1 cellular context compared by ENCODE assay signal in the genomic region with DNA sequence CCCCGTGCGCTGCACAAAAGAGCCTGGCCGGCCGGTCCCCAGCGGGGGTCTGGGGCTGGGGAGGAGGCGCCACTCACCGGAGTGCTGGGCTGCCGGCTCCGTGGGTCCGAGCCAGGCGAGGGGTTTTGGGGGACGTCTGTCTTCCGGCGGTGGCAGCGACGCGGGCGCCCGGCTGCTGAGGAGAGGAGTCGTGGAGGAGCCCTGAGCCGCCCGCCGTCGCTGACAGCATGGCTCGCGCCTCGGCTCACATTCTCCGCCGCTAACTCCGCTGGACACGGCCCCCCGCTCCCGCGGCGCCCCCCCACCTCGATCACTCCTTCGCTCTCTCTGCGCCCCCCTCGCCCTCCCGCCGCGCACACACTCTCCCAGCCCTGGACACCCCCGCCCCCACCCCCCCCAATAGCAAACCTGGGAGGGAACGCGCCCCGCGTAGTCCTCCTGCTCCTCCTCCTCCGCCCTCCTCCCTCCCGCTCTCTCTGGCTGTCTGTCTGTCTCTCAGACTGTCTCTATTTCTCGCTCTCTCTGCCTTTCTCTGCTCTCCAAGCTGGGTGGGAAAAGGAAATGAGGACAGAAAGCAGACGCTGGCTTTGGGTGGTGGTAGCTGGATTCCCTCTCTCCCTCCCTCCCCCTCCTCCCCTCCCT.
TF ChIP-seq lines count a peak whose summit lies in the region.

No MANE protein-coding gene starts in this region.

TF ChIP-seq in HCT116, 20 proteins besides CTCF, POLR2A, EP300 and RAD21:
- TF ChIP-seq FOSL1 (IDR thresholded peaks at IDR 0.05; ENCODE audit: low read depth) (no peak), EGR1 (IDR thresholded peaks at IDR 0.05; ENCODE audit: low read depth) (no peak), YY1 (IDR thresholded peaks at IDR 0.05; ENCODE audit: extremely low read depth, insufficient replicate concordance, low read depth, low read length) (no peak), POLR2AphosphoS5 (IDR thresholded peaks at IDR 0.05; ENCODE audit: low read depth, low read length) (no peak), ZNF274 (IDR thresholded peaks at IDR 0.05; ENCODE audit: low read depth, low read length) (no peak), CBX3 (IDR thresholded peaks at IDR 0.05; ENCODE audit: low read depth) (no peak), SRF (IDR thresholded peaks at IDR 0.05; ENCODE audit: low read depth) (no peak)
- TF ChIP-seq, protein P1, sequence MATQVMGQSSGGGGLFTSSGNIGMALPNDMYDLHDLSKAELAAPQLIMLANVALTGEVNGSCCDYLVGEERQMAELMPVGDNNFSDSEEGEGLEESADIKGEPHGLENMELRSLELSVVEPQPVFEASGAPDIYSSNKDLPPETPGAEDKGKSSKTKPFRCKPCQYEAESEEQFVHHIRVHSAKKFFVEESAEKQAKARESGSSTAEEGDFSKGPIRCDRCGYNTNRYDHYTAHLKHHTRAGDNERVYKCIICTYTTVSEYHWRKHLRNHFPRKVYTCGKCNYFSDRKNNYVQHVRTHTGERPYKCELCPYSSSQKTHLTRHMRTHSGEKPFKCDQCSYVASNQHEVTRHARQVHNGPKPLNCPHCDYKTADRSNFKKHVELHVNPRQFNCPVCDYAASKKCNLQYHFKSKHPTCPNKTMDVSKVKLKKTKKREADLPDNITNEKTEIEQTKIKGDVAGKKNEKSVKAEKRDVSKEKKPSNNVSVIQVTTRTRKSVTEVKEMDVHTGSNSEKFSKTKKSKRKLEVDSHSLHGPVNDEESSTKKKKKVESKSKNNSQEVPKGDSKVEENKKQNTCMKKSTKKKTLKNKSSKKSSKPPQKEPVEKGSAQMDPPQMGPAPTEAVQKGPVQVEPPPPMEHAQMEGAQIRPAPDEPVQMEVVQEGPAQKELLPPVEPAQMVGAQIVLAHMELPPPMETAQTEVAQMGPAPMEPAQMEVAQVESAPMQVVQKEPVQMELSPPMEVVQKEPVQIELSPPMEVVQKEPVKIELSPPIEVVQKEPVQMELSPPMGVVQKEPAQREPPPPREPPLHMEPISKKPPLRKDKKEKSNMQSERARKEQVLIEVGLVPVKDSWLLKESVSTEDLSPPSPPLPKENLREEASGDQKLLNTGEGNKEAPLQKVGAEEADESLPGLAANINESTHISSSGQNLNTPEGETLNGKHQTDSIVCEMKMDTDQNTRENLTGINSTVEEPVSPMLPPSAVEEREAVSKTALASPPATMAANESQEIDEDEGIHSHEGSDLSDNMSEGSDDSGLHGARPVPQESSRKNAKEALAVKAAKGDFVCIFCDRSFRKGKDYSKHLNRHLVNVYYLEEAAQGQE (IDR thresholded peaks at IDR 0.05; ENCODE audit: low read depth) = no peak
- TF ChIP-seq, protein P2, sequence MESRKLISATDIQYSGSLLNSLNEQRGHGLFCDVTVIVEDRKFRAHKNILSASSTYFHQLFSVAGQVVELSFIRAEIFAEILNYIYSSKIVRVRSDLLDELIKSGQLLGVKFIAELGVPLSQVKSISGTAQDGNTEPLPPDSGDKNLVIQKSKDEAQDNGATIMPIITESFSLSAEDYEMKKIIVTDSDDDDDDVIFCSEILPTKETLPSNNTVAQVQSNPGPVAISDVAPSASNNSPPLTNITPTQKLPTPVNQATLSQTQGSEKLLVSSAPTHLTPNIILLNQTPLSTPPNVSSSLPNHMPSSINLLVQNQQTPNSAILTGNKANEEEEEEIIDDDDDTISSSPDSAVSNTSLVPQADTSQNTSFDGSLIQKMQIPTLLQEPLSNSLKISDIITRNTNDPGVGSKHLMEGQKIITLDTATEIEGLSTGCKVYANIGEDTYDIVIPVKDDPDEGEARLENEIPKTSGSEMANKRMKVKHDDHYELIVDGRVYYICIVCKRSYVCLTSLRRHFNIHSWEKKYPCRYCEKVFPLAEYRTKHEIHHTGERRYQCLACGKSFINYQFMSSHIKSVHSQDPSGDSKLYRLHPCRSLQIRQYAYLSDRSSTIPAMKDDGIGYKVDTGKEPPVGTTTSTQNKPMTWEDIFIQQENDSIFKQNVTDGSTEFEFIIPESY (IDR thresholded peaks at IDR 0.05; ENCODE audit: extremely low read depth, insufficient replicate concordance, low read length) = no peak
- TF ChIP-seq, protein P3, sequence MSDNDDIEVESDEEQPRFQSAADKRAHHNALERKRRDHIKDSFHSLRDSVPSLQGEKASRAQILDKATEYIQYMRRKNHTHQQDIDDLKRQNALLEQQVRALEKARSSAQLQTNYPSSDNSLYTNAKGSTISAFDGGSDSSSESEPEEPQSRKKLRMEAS (IDR thresholded peaks at IDR 0.05) = no peak
